In the genomic region with DNA sequence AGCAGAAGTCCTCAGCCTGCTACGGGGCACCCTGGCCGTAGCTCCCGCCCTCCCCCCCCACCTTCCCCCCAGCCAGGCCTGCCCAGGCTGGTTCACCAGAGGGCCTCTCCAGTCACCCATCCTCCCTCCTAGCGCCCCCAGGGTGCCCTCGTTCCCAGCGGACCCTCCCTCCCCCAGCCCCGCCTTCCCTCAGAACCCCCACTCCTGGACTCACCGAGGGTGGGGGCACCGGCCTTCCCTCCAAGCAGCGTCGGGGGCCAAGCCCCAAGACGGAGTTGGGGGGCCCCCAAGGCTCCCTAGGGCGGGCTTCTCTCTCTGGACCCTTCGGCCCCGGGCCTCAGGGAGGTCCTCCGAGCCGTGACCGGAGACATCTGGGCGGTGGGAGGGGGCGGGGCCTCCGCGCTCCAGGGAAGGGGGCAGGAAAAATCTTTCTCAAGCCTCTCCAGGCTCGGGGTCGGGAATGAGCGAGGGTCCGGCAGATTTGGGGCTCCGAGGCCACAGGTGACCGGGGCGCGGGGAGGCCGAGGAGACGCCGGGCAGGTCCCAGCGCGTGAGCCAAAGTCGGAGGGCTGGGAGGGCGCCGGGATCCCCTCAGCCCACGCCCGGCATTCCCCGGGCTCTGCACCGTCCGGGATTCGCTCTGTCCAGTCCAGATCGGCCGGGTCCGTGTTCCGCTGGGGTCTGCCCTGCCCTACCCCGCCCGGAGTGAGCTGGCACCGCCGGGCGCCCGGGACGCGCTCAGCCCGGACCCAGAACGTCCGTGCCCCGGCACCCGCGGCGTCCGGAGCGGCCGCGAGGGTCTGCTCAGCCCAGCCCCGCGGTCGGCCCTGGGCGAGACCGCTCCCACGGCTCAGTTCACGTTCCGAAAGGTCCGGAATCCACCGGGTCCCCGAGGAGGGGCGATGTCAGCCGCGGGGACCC, we compare ENCODE assay signal across 9 cellular contexts. TPM values are rescaled to one million over a fixed set of nuclear protein-coding genes. Genes with fewer than 3 reads are reported as not detected.
DNase-seq lines count a peak whose midpoint lies in the region; ATAC-seq, FAIRE-seq and TF ChIP-seq lines count a peak whose summit lies in the region.
"Had no signal": no experiment of that assay in that cellular context is flagged by ENCODE, and none has a peak within 500 bp of the region (broad histone marks: within the 10 kb centered on the region; RNA-seq: fewer than 3 reads in every experiment).

No MANE protein-coding gene starts in this region.

- H3K27me3 Mint-ChIP-seq in chondrocyte (ENCODE audit: low read depth), result peaks cover 1% of the 10 kb centered on the region

- TF ChIP-seq CTCF in chondrocyte (IDR thresholded peaks at IDR 0.05) (no peak), keratinocyte (optimal IDR thresholded peaks at IDR 0.05 in 1 of 3, IDR thresholded peaks at IDR 0.05 in 1 of 3, conservative IDR thresholded peaks at IDR 0.05 in 1 of 3; ENCODE audit: extremely low read depth in 1 of 3, insufficient read depth in 2 of 3, low read length in 3 of 3) (no peak)

- H3K4me1 ChIP-seq in HAP-1 (peaks cover 5% of the 10 kb centered on the region; the same call in 1 of the 2 replicates), keratinocyte (ENCODE audit: control insufficient read depth, extremely low read depth, insufficient read depth, low read length) (no peaks in the 10 kb centered on the region), skeletal muscle tissue (ENCODE audit: control insufficient read depth in 3 of 3, insufficient read depth in 3 of 3, low read length in 3 of 3) (peaks cover 4 to 11% (median 8%) of the 10 kb centered on the region in 3 donors)

- peak overlapping the region; percentile 56 for H3K4me2 ChIP-seq in keratinocyte (ENCODE audit: control insufficient read depth, extremely low read depth, insufficient read depth, low read depth, low read length)

- in situ Hi-C loops in HAP-1 (cut with MboI; ENCODE audit: low sequenced_read_pairs), result no loop called here

- H3K36me3 ChIP-seq in HAP-1 (replicated peaks), result no peaks in the 10 kb centered on the region
- H3K36me3 ChIP-seq in keratinocyte (ENCODE audit: control insufficient read depth in 2 of 2, extremely low read depth in 1 of 2, insufficient read depth in 2 of 2, low read length in 2 of 2), result no peaks in the 10 kb centered on the region
- H3K36me3 ChIP-seq in skeletal muscle tissue (ENCODE audit: control insufficient read depth in 3 of 3, insufficient read depth in 3 of 3, low read length in 3 of 3), result no peaks in the 10 kb centered on the region

- H3K4me1 Mint-ChIP-seq in chondrocyte (ENCODE audit: low read depth), result peaks cover 9% of the 10 kb centered on the region

- H4K20me1 ChIP-seq in keratinocyte (ENCODE audit: control insufficient read depth, extremely low read depth, insufficient read depth, low read length), result peaks cover 3% of the 10 kb centered on the region

- FAIRE-seq in keratinocyte (lab: Jason Lieb, UNC), result no peak

- H3K9me3 ChIP-seq in HAP-1 (no peaks in the 10 kb centered on the region), keratinocyte (ENCODE audit: control insufficient read depth, low read depth, low read length) (no peaks in the 10 kb centered on the region), skeletal muscle tissue (ENCODE audit: control insufficient read depth in 3 of 3, low read length in 3 of 3) (no peaks in the 10 kb centered on the region)

- H3K4me3 Mint-ChIP-seq in chondrocyte (ENCODE audit: unreplicated experiment), result peak overlapping the region; percentile 59

- H2AFZ ChIP-seq in keratinocyte (ENCODE audit: control insufficient read depth, low read length), result no peak overlapping the region

- H3K4me3 ChIP-seq in HAP-1 (peak overlapping the region; percentile 60), keratinocyte (ENCODE audit: control insufficient read depth in 2 of 3, extremely low read depth in 1 of 3, insufficient read depth in 2 of 3, low read depth in 1 of 3, low read length in 3 of 3) (peak overlapping the region; percentile 19 to 48 (median 27)), skeletal muscle tissue (ENCODE audit: low read length in 3 of 3) (peak overlapping the region; percentile 43 to 59 (median 58))

- H3K27ac ChIP-seq in keratinocyte (ENCODE audit: control insufficient read depth, insufficient read depth, low read length) (no peak overlapping the region), skeletal muscle tissue (ENCODE audit: low read depth, low read length) (no peak overlapping the region)

- H3K9ac ChIP-seq in keratinocyte (ENCODE audit: control insufficient read depth, extremely low read depth, insufficient read depth, low read length) (no peak overlapping the region), skeletal muscle tissue (ENCODE audit: low read depth in 1 of 3, low read length in 3 of 3) (peak overlapping the region in 2 of 3 donors; percentile 53 to 68)

- H3K27me3 ChIP-seq in HAP-1 (ENCODE audit: low read depth) (no peaks in the 10 kb centered on the region; the same call in 1 of the 2 replicates), keratinocyte (ENCODE audit: control insufficient read depth, extremely low read depth, insufficient read depth, low read length) (peaks cover 67% of the 10 kb centered on the region), skeletal muscle tissue (ENCODE audit: control insufficient read depth in 3 of 3, insufficient read depth in 3 of 3, low read length in 3 of 3) (peaks cover 17 to 57% (median 29%) of the 10 kb centered on the region in 3 donors)

- ATAC-seq in GM21423 (IDR thresholded peaks at IDR 0.05; ENCODE audit: unreplicated experiment) (no peak), HG03469 (IDR thresholded peaks at IDR 0.05; ENCODE audit: unreplicated experiment) (no peak)

- peak in 1 of 2 experiments; percentile 72 for DNase-seq in HAP-1 (ENCODE audit: low spot score in 2 of 2)
- no peak for DNase-seq in chondrocyte (ENCODE audit: low spot score)
- no peak for DNase-seq in keratinocyte (ENCODE audit: low read depth, low spot score)
- DNase-seq in GOT3 (lab: John Stamatoyannopoulos, UW), result no peak
- DNase-seq in Kasumi-1 (lab: John Stamatoyannopoulos, UW), result no peak
- DNase-seq: GF-D8 had no signal

- no peaks in the 10 kb centered on the region for H3K36me3 Mint-ChIP-seq in chondrocyte (ENCODE audit: low read depth)

- no peak overlapping the region for H3K27ac Mint-ChIP-seq in chondrocyte (ENCODE audit: unreplicated experiment)

- no peaks in the 10 kb centered on the region for H3K9me3 Mint-ChIP-seq in chondrocyte (ENCODE audit: low read depth)

- dilution Hi-C loops in keratinocyte (cut with MboI; ENCODE audit: extremely low pct_ligation_motif_present, low sequenced_read_pairs), result no loop called here

- no peaks in the 10 kb centered on the region for H3K9me1 ChIP-seq in keratinocyte (ENCODE audit: control insufficient read depth, extremely low read depth, insufficient read depth, low read length)

- H3K79me2 ChIP-seq in keratinocyte (ENCODE audit: control insufficient read depth, insufficient read depth, low read length), result no peaks in the 10 kb centered on the region

RNA-seq across cellular contexts. Expression of gene INSYN1, which starts 1.0 kb away (rescaled TPM):
- 9.9 to 24.9 TPM (median 23.0 TPM) in 3 replicates for total RNA-seq in chondrocyte
- polyA plus RNA-seq in keratinocyte, result 0.26 to 1.5 TPM (median 0.47 TPM) in 3 replicates
- polyA plus RNA-seq in keratinocyte (2011; ENCODE audit: low read depth), result 4.9 TPM
- 0.53 and 1.5 TPM in 2 replicates for polyA plus RNA-seq in keratinocyte (2011; cell fraction: cytosol; rRNA removed)
- 1.1 and 1.4 TPM in 2 replicates for polyA plus RNA-seq in keratinocyte (2011; cell fraction: nucleus; rRNA removed)
- 0.31 and 5.3 TPM in 2 replicates for polyA plus RNA-seq in keratinocyte (2012; ENCODE audit: low replicate concordance)
- polyA minus RNA-seq in keratinocyte, result 0.45 to 2.1 TPM in 2 of 3 replicates, not detected in the other
- polyA minus RNA-seq in keratinocyte (2011; cell fraction: cytosol; rRNA and poly(A)+ RNA removed), result 2.7 TPM
- polyA minus RNA-seq in keratinocyte (2011; cell fraction: nucleus; rRNA and poly(A)+ RNA removed), result 0.74 and 1.5 TPM in 2 replicates
- total RNA-seq in skeletal muscle tissue, result 2.1 TPM
